Comparison of ENCODE assay signal across 20 cellular contexts in the genomic region with DNA sequence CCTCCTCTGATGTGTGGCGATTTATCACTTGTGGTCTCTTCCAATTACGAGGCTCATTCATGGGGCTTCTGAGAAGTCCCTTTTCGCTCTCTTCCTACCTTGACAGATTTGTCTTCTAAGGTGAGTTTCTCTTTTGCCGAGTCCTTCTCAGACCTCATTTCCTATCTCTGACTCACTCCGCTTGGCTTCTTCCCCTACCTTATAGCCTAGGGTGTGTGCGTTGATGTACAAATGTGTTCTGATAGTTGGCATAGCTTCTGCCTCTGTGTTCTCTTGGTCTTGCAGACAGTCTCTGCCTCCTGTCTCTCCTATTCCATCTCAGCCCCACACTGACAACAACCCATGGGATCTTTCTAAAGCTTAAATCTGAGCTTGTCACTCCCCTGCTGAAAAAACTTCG.
"Had no signal": no experiment of that assay in that cellular context is flagged by ENCODE, and none has a peak within 500 bp of the region (broad histone marks: within the 10 kb centered on the region; RNA-seq: fewer than 3 reads in every experiment).

No MANE protein-coding gene starts in this region.

- H3K36me3 ChIP-seq: ascending aorta, esophagus muscularis mucosa, right lobe of liver, upper lobe of left lung had no signal

- H3K9me3 Mint-ChIP-seq: activated naive CD8-positive, alpha-beta T cell treated with anti-CD3 and anti-CD28 coated beads, Interleukin-2, amount 50 U/mL, for 24 hours; nephron; stimulated activated naive CD8-positive, alpha-beta T cell treated with anti-CD3 and anti-CD28 coated beads, Interleukin-15, amount 100 ng/mL, for 72 hours; T-helper 2 cell treated with Interferon-gamma antibody and Interleukin-4, amounts not matched to agents 5 μg/mL and 100 μg/mL, for 36 hours had no signal

- ATAC-seq: activated naive CD8-positive, alpha-beta T cell treated with anti-CD3 and anti-CD28 coated beads, Interleukin-2, amount 50 U/mL, for 24 hours; left ventricle myocardium superior; psoas muscle; right lobe of liver; stimulated activated naive CD8-positive, alpha-beta T cell treated with anti-CD3 and anti-CD28 coated beads, Interleukin-15, amount 100 ng/mL, for 72 hours had no signal

- H3K27ac Mint-ChIP-seq: activated naive CD8-positive, alpha-beta T cell treated with anti-CD3 and anti-CD28 coated beads, Interleukin-2, amount 50 U/mL, for 24 hours; nephron; stimulated activated naive CD8-positive, alpha-beta T cell treated with anti-CD3 and anti-CD28 coated beads, Interleukin-15, amount 100 ng/mL, for 72 hours; T-helper 2 cell treated with Interferon-gamma antibody and Interleukin-4, amounts not matched to agents 5 μg/mL and 100 μg/mL, for 36 hours had no signal

- DNase-seq: activated CD4-positive, alpha-beta T cell treated with anti-CD3 and anti-CD28 coated beads, Interleukin-2, amount 50 U/mL, for 1 hour; activated CD8-positive, alpha-beta memory T cell treated with anti-CD3 and anti-CD28 coated beads for 24 hours; activated naive CD4-positive, alpha-beta T cell; activated naive CD8-positive, alpha-beta T cell treated with anti-CD3 and anti-CD28 coated beads, Interleukin-2, amount 50 U/mL, for 24 hours; activated T-cell treated with anti-CD3 and anti-CD28 coated beads for 4 hours; hippocampal formation; kidney glomerular epithelial cell; left ventricle myocardium superior; mesendoderm; occipital lobe; psoas muscle; right lobe of liver; stimulated activated CD4-positive, alpha-beta T cell treated with anti-CD3 and anti-CD28 coated beads, Interleukin-1b, Interleukin-23, amount 100 ng/mL, for 48 hours; stimulated activated naive CD8-positive, alpha-beta T cell treated with anti-CD3 and anti-CD28 coated beads, Interleukin-15, amount 100 ng/mL, for 72 hours; testis; upper lobe of left lung had no signal

- H3K27ac ChIP-seq: ascending aorta, esophagus muscularis mucosa, psoas muscle, right lobe of liver, testis, upper lobe of left lung had no signal

- H3K4me1 ChIP-seq: ascending aorta, esophagus muscularis mucosa, psoas muscle, right lobe of liver, testis, upper lobe of left lung had no signal

- H3K9me3 ChIP-seq: ascending aorta, esophagus muscularis mucosa, psoas muscle, right lobe of liver, testis, upper lobe of left lung had no signal

- H3K4me3 ChIP-seq: ascending aorta, esophagus muscularis mucosa, psoas muscle, right lobe of liver, testis, upper lobe of left lung had no signal

- H3K27me3 ChIP-seq: ascending aorta, esophagus muscularis mucosa, right lobe of liver, testis, upper lobe of left lung had no signal
